ENCODE assay signal across 1 cellular context in the genomic region with DNA sequence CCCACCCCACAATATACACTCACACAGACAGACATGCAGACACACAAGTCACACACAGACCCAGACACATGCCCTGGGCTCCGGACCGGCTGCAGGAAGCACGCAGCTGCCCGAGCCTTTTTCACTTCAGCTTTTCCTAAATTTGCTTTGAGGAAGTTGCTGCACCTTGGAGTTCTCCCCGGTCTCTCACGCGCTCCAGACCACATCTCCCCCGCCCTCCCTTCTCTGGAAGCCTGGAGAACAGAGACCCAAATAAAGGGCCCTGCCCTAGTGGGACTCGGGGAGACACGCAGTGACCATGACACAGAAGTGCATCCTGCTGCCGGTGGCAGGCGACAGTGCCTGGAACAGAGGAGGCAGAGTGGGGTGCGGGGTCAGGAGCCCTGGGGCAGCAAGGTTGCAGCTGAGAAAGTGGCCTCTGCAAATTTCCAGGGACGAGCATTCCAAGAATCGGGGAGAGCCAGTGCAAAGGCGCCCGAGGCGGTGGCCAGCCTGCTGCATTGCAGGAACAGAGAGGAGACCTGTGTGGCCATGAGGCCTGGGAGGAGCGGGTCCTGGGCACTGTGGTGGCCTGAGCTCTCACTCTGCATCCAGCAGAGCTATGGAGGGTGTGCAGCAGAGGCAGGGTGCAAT.
TF ChIP-seq lines count a peak whose summit lies in the region.

No MANE protein-coding gene starts in this region.

TF ChIP-seq in HepG2, 621 proteins besides CTCF, POLR2A, EP300 and RAD21 (continues in another document):
- no peak for TF ChIP-seq ZBTB42 (CRISPR knock-in tag; IDR thresholded peaks at IDR 0.05)
- peak; percentile 70 for TF ChIP-seq BCL6 (CRISPR knock-in tag; IDR thresholded peaks at IDR 0.05)
- TF ChIP-seq, protein P1, sequence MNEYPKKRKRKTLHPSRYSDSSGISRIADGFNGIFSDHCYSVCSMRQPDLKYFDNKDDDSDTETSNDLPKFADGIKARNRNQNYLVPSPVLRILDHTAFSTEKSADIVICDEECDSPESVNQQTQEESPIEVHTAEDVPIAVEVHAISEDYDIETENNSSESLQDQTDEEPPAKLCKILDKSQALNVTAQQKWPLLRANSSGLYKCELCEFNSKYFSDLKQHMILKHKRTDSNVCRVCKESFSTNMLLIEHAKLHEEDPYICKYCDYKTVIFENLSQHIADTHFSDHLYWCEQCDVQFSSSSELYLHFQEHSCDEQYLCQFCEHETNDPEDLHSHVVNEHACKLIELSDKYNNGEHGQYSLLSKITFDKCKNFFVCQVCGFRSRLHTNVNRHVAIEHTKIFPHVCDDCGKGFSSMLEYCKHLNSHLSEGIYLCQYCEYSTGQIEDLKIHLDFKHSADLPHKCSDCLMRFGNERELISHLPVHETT (CRISPR knock-in tag; conservative IDR thresholded peaks at IDR 0.05) = no peak
- no peak for TF ChIP-seq PLRG1 (conservative IDR thresholded peaks at IDR 0.05)
- TF ChIP-seq CBX5 (CRISPR knock-in tag; IDR thresholded peaks at IDR 0.05; ENCODE audit: borderline replicate concordance) = 0 out of 2 replicates have a peak, but pooled peaks have one; percentile 21
- TF ChIP-seq, protein P2, sequence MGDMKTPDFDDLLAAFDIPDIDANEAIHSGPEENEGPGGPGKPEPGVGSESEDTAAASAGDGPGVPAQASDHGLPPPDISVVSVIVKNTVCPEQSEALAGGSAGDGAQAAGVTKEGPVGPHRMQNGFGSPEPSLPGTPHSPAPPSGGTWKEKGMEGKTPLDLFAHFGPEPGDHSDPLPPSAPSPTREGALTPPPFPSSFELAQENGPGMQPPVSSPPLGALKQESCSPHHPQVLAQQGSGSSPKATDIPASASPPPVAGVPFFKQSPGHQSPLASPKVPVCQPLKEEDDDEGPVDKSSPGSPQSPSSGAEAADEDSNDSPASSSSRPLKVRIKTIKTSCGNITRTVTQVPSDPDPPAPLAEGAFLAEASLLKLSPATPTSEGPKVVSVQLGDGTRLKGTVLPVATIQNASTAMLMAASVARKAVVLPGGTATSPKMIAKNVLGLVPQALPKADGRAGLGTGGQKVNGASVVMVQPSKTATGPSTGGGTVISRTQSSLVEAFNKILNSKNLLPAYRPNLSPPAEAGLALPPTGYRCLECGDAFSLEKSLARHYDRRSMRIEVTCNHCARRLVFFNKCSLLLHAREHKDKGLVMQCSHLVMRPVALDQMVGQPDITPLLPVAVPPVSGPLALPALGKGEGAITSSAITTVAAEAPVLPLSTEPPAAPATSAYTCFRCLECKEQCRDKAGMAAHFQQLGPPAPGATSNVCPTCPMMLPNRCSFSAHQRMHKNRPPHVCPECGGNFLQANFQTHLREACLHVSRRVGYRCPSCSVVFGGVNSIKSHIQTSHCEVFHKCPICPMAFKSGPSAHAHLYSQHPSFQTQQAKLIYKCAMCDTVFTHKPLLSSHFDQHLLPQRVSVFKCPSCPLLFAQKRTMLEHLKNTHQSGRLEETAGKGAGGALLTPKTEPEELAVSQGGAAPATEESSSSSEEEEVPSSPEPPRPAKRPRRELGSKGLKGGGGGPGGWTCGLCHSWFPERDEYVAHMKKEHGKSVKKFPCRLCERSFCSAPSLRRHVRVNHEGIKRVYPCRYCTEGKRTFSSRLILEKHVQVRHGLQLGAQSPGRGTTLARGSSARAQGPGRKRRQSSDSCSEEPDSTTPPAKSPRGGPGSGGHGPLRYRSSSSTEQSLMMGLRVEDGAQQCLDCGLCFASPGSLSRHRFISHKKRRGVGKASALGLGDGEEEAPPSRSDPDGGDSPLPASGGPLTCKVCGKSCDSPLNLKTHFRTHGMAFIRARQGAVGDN (CRISPR knock-in tag; IDR thresholded peaks at IDR 0.05) = peak; percentile 62
- TF ChIP-seq, protein P3, sequence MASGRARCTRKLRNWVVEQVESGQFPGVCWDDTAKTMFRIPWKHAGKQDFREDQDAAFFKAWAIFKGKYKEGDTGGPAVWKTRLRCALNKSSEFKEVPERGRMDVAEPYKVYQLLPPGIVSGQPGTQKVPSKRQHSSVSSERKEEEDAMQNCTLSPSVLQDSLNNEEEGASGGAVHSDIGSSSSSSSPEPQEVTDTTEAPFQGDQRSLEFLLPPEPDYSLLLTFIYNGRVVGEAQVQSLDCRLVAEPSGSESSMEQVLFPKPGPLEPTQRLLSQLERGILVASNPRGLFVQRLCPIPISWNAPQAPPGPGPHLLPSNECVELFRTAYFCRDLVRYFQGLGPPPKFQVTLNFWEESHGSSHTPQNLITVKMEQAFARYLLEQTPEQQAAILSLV (CRISPR knock-in tag; IDR thresholded peaks at IDR 0.05; ENCODE audit: borderline replicate concordance) = no peak
- TF ChIP-seq U2AF1 (optimal IDR thresholded peaks at IDR 0.05; ENCODE audit: low read depth, low read length) = no peak
- TF ChIP-seq, protein P4, sequence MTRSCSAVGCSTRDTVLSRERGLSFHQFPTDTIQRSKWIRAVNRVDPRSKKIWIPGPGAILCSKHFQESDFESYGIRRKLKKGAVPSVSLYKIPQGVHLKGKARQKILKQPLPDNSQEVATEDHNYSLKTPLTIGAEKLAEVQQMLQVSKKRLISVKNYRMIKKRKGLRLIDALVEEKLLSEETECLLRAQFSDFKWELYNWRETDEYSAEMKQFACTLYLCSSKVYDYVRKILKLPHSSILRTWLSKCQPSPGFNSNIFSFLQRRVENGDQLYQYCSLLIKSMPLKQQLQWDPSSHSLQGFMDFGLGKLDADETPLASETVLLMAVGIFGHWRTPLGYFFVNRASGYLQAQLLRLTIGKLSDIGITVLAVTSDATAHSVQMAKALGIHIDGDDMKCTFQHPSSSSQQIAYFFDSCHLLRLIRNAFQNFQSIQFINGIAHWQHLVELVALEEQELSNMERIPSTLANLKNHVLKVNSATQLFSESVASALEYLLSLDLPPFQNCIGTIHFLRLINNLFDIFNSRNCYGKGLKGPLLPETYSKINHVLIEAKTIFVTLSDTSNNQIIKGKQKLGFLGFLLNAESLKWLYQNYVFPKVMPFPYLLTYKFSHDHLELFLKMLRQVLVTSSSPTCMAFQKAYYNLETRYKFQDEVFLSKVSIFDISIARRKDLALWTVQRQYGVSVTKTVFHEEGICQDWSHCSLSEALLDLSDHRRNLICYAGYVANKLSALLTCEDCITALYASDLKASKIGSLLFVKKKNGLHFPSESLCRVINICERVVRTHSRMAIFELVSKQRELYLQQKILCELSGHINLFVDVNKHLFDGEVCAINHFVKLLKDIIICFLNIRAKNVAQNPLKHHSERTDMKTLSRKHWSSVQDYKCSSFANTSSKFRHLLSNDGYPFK (CRISPR knock-in tag; IDR thresholded peaks at IDR 0.05; ENCODE audit: borderline replicate concordance) = peak; percentile 40; the same call in 1 of the 2 replicates
- TF ChIP-seq RARA (CRISPR knock-in tag; IDR thresholded peaks at IDR 0.05) = 0 out of 2 replicates have a peak, but pooled peaks have one; percentile 7
- TF ChIP-seq HNRNPL (IDR thresholded peaks at IDR 0.05; ENCODE audit: low read depth, low read length) = 0 out of 2 replicates have a peak, but pooled peaks have one; percentile 51
- TF ChIP-seq ZNF292 (CRISPR knock-in tag; IDR thresholded peaks at IDR 0.05; ENCODE audit: borderline replicate concordance, low read depth) = peak; percentile 81; the same call in 1 of the 2 replicates
- peak; percentile 18 for TF ChIP-seq TEAD3 (CRISPR knock-in tag; optimal IDR thresholded peaks at IDR 0.05; ENCODE audit: borderline replicate concordance)
- 0 out of 2 replicates have a peak, but pooled peaks have one; percentile 35 for TF ChIP-seq ZNF605 (CRISPR knock-in tag; IDR thresholded peaks at IDR 0.05)
- no peak for TF ChIP-seq NR2F6 (IDR thresholded peaks at IDR 0.05)
- 0 out of 2 replicates have a peak, but pooled peaks have one; percentile 26 for TF ChIP-seq NR2F6 (CRISPR knock-in tag; IDR thresholded peaks at IDR 0.05)
- TF ChIP-seq ONECUT2 (CRISPR knock-in tag; IDR thresholded peaks at IDR 0.05) = no peak
- 0 out of 2 replicates have a peak, but pooled peaks have one; percentile 33 for TF ChIP-seq ZNF878 (CRISPR knock-in tag; IDR thresholded peaks at IDR 0.05)
- TF ChIP-seq, protein P5, sequence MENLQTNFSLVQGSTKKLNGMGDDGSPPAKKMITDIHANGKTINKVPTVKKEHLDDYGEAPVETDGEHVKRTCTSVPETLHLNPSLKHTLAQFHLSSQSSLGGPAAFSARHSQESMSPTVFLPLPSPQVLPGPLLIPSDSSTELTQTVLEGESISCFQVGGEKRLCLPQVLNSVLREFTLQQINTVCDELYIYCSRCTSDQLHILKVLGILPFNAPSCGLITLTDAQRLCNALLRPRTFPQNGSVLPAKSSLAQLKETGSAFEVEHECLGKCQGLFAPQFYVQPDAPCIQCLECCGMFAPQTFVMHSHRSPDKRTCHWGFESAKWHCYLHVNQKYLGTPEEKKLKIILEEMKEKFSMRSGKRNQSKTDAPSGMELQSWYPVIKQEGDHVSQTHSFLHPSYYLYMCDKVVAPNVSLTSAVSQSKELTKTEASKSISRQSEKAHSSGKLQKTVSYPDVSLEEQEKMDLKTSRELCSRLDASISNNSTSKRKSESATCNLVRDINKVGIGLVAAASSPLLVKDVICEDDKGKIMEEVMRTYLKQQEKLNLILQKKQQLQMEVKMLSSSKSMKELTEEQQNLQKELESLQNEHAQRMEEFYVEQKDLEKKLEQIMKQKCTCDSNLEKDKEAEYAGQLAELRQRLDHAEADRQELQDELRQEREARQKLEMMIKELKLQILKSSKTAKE (CRISPR knock-in tag; IDR thresholded peaks at IDR 0.05; ENCODE audit: borderline replicate concordance) = 0 out of 2 replicates have a peak, but pooled peaks have one; percentile 40
- no peak for TF ChIP-seq HNRNPK (IDR thresholded peaks at IDR 0.05; ENCODE audit: low read depth, low read length, poor library complexity, severe bottlenecking)
- TF ChIP-seq SP4 (CRISPR knock-in tag; IDR thresholded peaks at IDR 0.05) = peak; percentile 34
- TF ChIP-seq ATF7 (IDR thresholded peaks at IDR 0.05) = no peak
- TF ChIP-seq ATF7 (CRISPR knock-in tag; IDR thresholded peaks at IDR 0.05) = no peak
- no peak for TF ChIP-seq GLI4 (CRISPR knock-in tag; IDR thresholded peaks at IDR 0.05; ENCODE audit: borderline replicate concordance)
- TF ChIP-seq, protein P6, sequence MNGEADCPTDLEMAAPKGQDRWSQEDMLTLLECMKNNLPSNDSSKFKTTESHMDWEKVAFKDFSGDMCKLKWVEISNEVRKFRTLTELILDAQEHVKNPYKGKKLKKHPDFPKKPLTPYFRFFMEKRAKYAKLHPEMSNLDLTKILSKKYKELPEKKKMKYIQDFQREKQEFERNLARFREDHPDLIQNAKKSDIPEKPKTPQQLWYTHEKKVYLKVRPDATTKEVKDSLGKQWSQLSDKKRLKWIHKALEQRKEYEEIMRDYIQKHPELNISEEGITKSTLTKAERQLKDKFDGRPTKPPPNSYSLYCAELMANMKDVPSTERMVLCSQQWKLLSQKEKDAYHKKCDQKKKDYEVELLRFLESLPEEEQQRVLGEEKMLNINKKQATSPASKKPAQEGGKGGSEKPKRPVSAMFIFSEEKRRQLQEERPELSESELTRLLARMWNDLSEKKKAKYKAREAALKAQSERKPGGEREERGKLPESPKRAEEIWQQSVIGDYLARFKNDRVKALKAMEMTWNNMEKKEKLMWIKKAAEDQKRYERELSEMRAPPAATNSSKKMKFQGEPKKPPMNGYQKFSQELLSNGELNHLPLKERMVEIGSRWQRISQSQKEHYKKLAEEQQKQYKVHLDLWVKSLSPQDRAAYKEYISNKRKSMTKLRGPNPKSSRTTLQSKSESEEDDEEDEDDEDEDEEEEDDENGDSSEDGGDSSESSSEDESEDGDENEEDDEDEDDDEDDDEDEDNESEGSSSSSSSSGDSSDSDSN (CRISPR knock-in tag; IDR thresholded peaks at IDR 0.05) = peak; percentile 52
- TF ChIP-seq JUN (CRISPR knock-in tag; IDR thresholded peaks at IDR 0.05) = no peak
- no peak for TF ChIP-seq ZNF225 (CRISPR knock-in tag; IDR thresholded peaks at IDR 0.05)
- no peak for TF ChIP-seq RXRA (CRISPR knock-in tag; IDR thresholded peaks at IDR 0.05)
- TF ChIP-seq ZFX (CRISPR knock-in tag; IDR thresholded peaks at IDR 0.05; ENCODE audit: low read depth) = peak; percentile 44; the same call in 1 of the 2 replicates
- TF ChIP-seq ZNF768 (CRISPR knock-in tag; IDR thresholded peaks at IDR 0.05) = 0 out of 2 replicates have a peak, but pooled peaks have one; percentile 45
- TF ChIP-seq SMAD1 (CRISPR knock-in tag; IDR thresholded peaks at IDR 0.05; ENCODE audit: borderline replicate concordance, low read depth) = 0 out of 2 replicates have a peak, but pooled peaks have one; percentile 60
- TF ChIP-seq NAIF1 (CRISPR knock-in tag; IDR thresholded peaks at IDR 0.05; ENCODE audit: borderline replicate concordance) = no peak
- peak; percentile 60; the same call in 1 of the 2 replicates for TF ChIP-seq ZNF451 (CRISPR knock-in tag; IDR thresholded peaks at IDR 0.05)
- no peak for TF ChIP-seq MXI1 (IDR thresholded peaks at IDR 0.05; ENCODE audit: borderline replicate concordance, low read depth, low read length)
- no peak for TF ChIP-seq ZNF383 (CRISPR knock-in tag; IDR thresholded peaks at IDR 0.05; ENCODE audit: borderline replicate concordance)
- TF ChIP-seq HOXA5 (CRISPR knock-in tag; IDR thresholded peaks at IDR 0.05) = no peak
- no peak for TF ChIP-seq ZNF20 (CRISPR knock-in tag; IDR thresholded peaks at IDR 0.05)
- TF ChIP-seq HDAC1 (CRISPR knock-in tag; IDR thresholded peaks at IDR 0.05) = peak; percentile 50; the same call in 1 of the 2 replicates
- peak; percentile 25; the same call in 1 of the 2 replicates for TF ChIP-seq ZMYM4 (CRISPR knock-in tag; IDR thresholded peaks at IDR 0.05)
- 0 out of 2 replicates have a peak, but pooled peaks have one; percentile 57 for TF ChIP-seq ZNF430 (CRISPR knock-in tag; IDR thresholded peaks at IDR 0.05)
- TF ChIP-seq ZBTB7B (CRISPR knock-in tag; IDR thresholded peaks at IDR 0.05) = peak; percentile 21; the same call in 1 of the 2 replicates
- TF ChIP-seq, protein P7, sequence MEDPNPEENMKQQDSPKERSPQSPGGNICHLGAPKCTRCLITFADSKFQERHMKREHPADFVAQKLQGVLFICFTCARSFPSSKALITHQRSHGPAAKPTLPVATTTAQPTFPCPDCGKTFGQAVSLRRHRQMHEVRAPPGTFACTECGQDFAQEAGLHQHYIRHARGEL (CRISPR knock-in tag; IDR thresholded peaks at IDR 0.05) = no peak
- TF ChIP-seq, protein P8, sequence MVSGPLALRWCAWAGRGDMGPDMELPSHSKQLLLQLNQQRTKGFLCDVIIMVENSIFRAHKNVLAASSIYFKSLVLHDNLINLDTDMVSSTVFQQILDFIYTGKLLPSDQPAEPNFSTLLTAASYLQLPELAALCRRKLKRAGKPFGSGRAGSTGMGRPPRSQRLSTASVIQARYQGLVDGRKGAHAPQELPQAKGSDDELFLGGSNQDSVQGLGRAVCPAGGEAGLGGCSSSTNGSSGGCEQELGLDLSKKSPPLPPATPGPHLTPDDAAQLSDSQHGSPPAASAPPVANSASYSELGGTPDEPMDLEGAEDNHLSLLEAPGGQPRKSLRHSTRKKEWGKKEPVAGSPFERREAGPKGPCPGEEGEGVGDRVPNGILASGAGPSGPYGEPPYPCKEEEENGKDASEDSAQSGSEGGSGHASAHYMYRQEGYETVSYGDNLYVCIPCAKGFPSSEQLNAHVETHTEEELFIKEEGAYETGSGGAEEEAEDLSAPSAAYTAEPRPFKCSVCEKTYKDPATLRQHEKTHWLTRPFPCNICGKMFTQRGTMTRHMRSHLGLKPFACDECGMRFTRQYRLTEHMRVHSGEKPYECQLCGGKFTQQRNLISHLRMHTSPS (CRISPR knock-in tag; IDR thresholded peaks at IDR 0.05; ENCODE audit: low read depth) = 0 out of 2 replicates have a peak, but pooled peaks have one; percentile 20
